Comparison of ENCODE assay signal across 10 cellular contexts in genomic region chr1:23693599-23693998, GRCh38. TPM values are rescaled to one million over a fixed set of nuclear protein-coding genes. Genes with fewer than 3 reads are reported as not detected.
DNase-seq lines count a peak whose midpoint lies in the region; ATAC-seq and TF ChIP-seq lines count a peak whose summit lies in the region.
"Had no signal": no experiment of that assay in that cellular context is flagged by ENCODE, and none has a peak within 500 bp of the region (broad histone marks: within the 10 kb centered on the region; RNA-seq: fewer than 3 reads in every experiment).

No MANE protein-coding gene starts in this region.

- H3K27me3 Mint-ChIP-seq in mesothelial cell of epicardium (ENCODE audit: low read depth) = no peaks in the 10 kb centered on the region

- intact Hi-C loops in adrenal gland (cut with DNase I) = loop anchor here (5.0 to 10.0 kb wide), 2 partner anchors 49 to 61 kb away; partner anchors contain the start of gene ELOA (in 1 of the 2)

- 0 out of 2 replicates have a peak overlapping the region, but pooled peaks have one; percentile 98 for H3K27ac ChIP-seq in BLaER1
- peak overlapping the region; percentile 7 for H3K27ac ChIP-seq in HUES64 (ENCODE audit: low read depth, low read length)
- peak overlapping the region in 1 of 5 donors; percentile 13 for H3K27ac ChIP-seq in adrenal gland
- H3K27ac ChIP-seq: parathyroid adenoma had no signal

- peaks cover 64% of the 10 kb centered on the region for H3K36me3 ChIP-seq in BLaER1
- H3K36me3 ChIP-seq in HUES64 (ENCODE audit: insufficient read depth, low read length) = peaks cover 66% of the 10 kb centered on the region
- peaks cover 0 to 55% of the 10 kb centered on the region in 2 donors for H3K36me3 ChIP-seq in adrenal gland (replicated peaks in 1 of 2)

- H3K4me3 ChIP-seq in BLaER1 = peak overlapping the region; percentile 90
- H3K4me3 ChIP-seq in HUES64 (ENCODE audit: low read length) = peak overlapping the region; percentile 96
- peak overlapping the region; percentile 95 for H3K4me3 ChIP-seq in astrocyte of the spinal cord (ENCODE audit: low read depth, low read length)
- peak overlapping the region in 1 of 4 donors; percentile 91 for H3K4me3 ChIP-seq in adrenal gland

- WGBS in HUES64 = 94% methylated on average over 2 of the region's 2 CpGs
- 57 to 74% (median 63%) methylated on average over 2 of the region's 2 CpGs for WGBS in adrenal gland, 4 donors

- H3K9me3 ChIP-seq in BLaER1 = peaks cover 12% of the 10 kb centered on the region
- H3K9me3 ChIP-seq in HUES64 (ENCODE audit: insufficient read depth, low read depth, low read length) = no peaks in the 10 kb centered on the region
- H3K9me3 ChIP-seq in adrenal gland (replicated peaks in 1 of 3) = no peaks in the 10 kb centered on the region
- H3K9me3 ChIP-seq: gastrocnemius medialis had no signal

- H3K27me3 ChIP-seq in BLaER1 (no peaks in the 10 kb centered on the region), HUES64 (ENCODE audit: insufficient read depth, low read length) (no peaks in the 10 kb centered on the region), adrenal gland (no peaks in the 10 kb centered on the region)
- H3K27me3 ChIP-seq: gastrocnemius medialis had no signal

- in situ Hi-C loops in astrocyte of the spinal cord (cut with HindIII; ENCODE audit: low sequenced_read_pairs) = no loop called here

- H3K4me1 ChIP-seq in BLaER1 (peaks cover 55% of the 10 kb centered on the region), HUES64 (ENCODE audit: insufficient read depth, low read length) (peaks cover 23% of the 10 kb centered on the region), adrenal gland (replicated peaks in 1 of 2) (peaks cover 18 to 45% of the 10 kb centered on the region in 2 donors)

- peak overlapping the region; percentile 95 for H3K27ac Mint-ChIP-seq in mesothelial cell of epicardium

- TF ChIP-seq CTCF in astrocyte of the spinal cord (IDR thresholded peaks at IDR 0.05; ENCODE audit: low read depth, low read length) = no peak
- no peak for TF ChIP-seq CTCF in mesothelial cell of epicardium (IDR thresholded peaks at IDR 0.05; ENCODE audit: unreplicated experiment)
- TF ChIP-seq CTCF in adrenal gland (IDR thresholded peaks at IDR 0.05) = no peak

- ATAC-seq in HG03460 (IDR thresholded peaks at IDR 0.05; ENCODE audit: unreplicated experiment) = no peak
- ATAC-seq: gastrocnemius medialis had no signal

- no peak for DNase-seq in astrocyte of the spinal cord (ENCODE audit: low read depth, low spot score)
- DNase-seq in mesothelial cell of epicardium (ENCODE audit: low spot score in 2 of 2, unreplicated experiment in 2 of 2) = no peak
- DNase-seq in UCSD-AML1 (lab: John Stamatoyannopoulos, UW; ENCODE audit: unreplicated experiment) = no peak
- no peak for DNase-seq in DMS 273 (lab: John Stamatoyannopoulos, UW; ENCODE audit: unreplicated experiment)
- DNase-seq in adrenal gland = no peak
- DNase-seq: gastrocnemius medialis had no signal

- peaks cover 70% of the 10 kb centered on the region for H4K20me1 ChIP-seq in BLaER1

- H3K4me1 Mint-ChIP-seq in mesothelial cell of epicardium = peaks cover 45% of the 10 kb centered on the region

- no peak for TF ChIP-seq POLR2A in adrenal gland (IDR thresholded peaks at IDR 0.05)

- H3K4me3 Mint-ChIP-seq in mesothelial cell of epicardium = peak overlapping the region; percentile 98

- no peaks in the 10 kb centered on the region for H3K9me3 Mint-ChIP-seq in mesothelial cell of epicardium

- H3K4me2 ChIP-seq in BLaER1 = peak overlapping the region; percentile 95

- H3K9ac ChIP-seq in BLaER1 = peak overlapping the region; percentile 98; the same call in 1 of the 2 replicates
- peak overlapping the region; percentile 99 for H3K9ac ChIP-seq in HUES64 (ENCODE audit: low read depth, low read length)
- H3K9ac ChIP-seq: parathyroid adenoma had no signal

- peaks cover 47% of the 10 kb centered on the region for H3K36me3 Mint-ChIP-seq in mesothelial cell of epicardium

RNA-seq across cellular contexts. Expression of gene RPL11, which starts 2.0 kb away (rescaled TPM):
- polyA plus RNA-seq in HUES64 (2013, experiment 1 of 2) = 1,475 TPM
- polyA plus RNA-seq in HUES64 (2013, experiment 2 of 2) = 1,470 TPM
- total RNA-seq in mesothelial cell of epicardium (1,158 to 1,228 TPM (median 1,198 TPM) in 3 replicates), adrenal gland (100 to 1,000 TPM; 685 to 982 (median 819) TPM)
- 1,000 to 10,000 TPM; 1,450 to 2,028 (median 1,673) TPM for polyA plus RNA-seq in adrenal gland

RNA-seq across cellular contexts. Expression of gene ELOA, which starts 49.7 kb away (rescaled TPM):
- 36.2 TPM for polyA plus RNA-seq in HUES64 (2013, experiment 1 of 2)
- polyA plus RNA-seq in HUES64 (2013, experiment 2 of 2) = 30.7 TPM
- total RNA-seq in mesothelial cell of epicardium (28.4 to 31.5 TPM (median 30.4 TPM) in 3 replicates), adrenal gland (10 to 100 TPM; 28.0 to 44.7 (median 30.9) TPM)
- polyA plus RNA-seq in adrenal gland = 10 to 100 TPM; 11.5 to 37.8 (median 15.1) TPM
